Comparison of ENCODE assay signal across 14 cellular contexts in the genomic region with DNA sequence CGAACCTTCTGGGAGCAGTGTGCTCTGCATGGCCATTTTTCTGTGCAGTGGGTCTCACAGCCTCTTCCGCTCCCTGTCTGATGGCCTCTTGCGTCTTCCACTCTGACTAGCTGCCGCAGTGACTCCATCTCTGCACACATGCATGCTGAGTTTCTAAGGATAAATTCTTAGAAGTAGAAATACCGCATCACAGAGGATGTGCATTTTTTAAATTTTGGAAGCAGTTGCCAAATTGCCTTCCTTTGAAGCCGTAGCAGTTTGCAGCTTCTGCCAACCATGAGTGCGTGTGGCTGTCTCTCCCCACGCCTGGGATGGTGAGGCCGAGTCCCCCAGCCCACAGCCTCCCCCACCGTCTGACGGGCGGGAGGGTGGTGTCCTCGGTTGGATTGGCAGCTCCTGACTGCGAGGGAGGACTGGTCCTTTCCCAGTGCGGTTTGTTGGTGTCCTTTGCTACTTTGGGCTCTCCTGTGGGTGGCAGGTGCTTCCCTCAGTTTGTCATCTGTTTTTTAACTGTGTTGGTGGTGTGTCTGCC. TPM values are rescaled to one million over a fixed set of nuclear protein-coding genes. Genes with fewer than 3 reads are reported as not detected.
DNase-seq lines count a peak whose midpoint lies in the region; ATAC-seq, FAIRE-seq and TF ChIP-seq lines count a peak whose summit lies in the region.
"Had no signal": no experiment of that assay in that cellular context is flagged by ENCODE, and none has a peak within 500 bp of the region (broad histone marks: within the 10 kb centered on the region; RNA-seq: fewer than 3 reads in every experiment).

No MANE protein-coding gene starts in this region.

- in situ Hi-C loops in K562 (cut with MboI): no loop called here

- H3K4me3 ChIP-seq in K562: no peak overlapping the region
- H3K4me3 ChIP-seq: adrenal gland had no signal

- DNase-seq in AG08396 (ENCODE audit: low spot score): peak; percentile 65
- no peak for DNase-seq in HFFc6
- DNase-seq in K562 (ENCODE audit: extremely low read depth in 1 of 4, low spot score in 3 of 4): no peak
- DNase-seq in nephron progenitor cell: no peak
- no peak for DNase-seq in glomerular visceral epithelial cell (ENCODE audit: extremely low spot score)
- DNase-seq: activated T-cell treated with anti-CD3 and anti-CD28 coated beads, Interleukin-2, amount 50 U/mL, for 1 hour; AML-193; naive thymus-derived CD4-positive, alpha-beta T cell; NCI-H1930 had no signal

- no peak overlapping the region for H3K4me2 ChIP-seq in K562 (ENCODE audit: insufficient read depth, low read length)

- H3K36me3 Mint-ChIP-seq in HFFc6 (ENCODE audit: low read depth) (peaks cover 2% of the 10 kb centered on the region; the same call in 1 of the 2 replicates), nephron progenitor cell (ENCODE audit: low read depth) (peaks cover 2% of the 10 kb centered on the region)

- H3K27me3 ChIP-seq in K562 (ENCODE audit: control insufficient read depth in 2 of 2, insufficient read depth in 2 of 2, low read length in 2 of 2): no peaks in the 10 kb centered on the region
- H3K27me3 ChIP-seq: adrenal gland had no signal

- TF ChIP-seq EP300 in K562 (IDR thresholded peaks at IDR 0.05; ENCODE audit: low read length): no peak

- no peak for FAIRE-seq in K562 (lab: Jason Lieb, UNC)

- TF ChIP-seq CTCF in HFFc6 (IDR thresholded peaks at IDR 0.05): no peak
- TF ChIP-seq CTCF in K562 (IDR thresholded peaks at IDR 0.05 in 2 of 3, conservative IDR thresholded peaks at IDR 0.05 in 1 of 3; ENCODE audit: insufficient read depth in 2 of 3, low read depth in 1 of 3, low read length in 3 of 3): no peak
- no peak for TF ChIP-seq CTCF in nephron progenitor cell (IDR thresholded peaks at IDR 0.05)

- POLR2A ChIA-PET in K562 (lab: Yijun Ruan, JAX): interaction anchor here (0.6 to 2.0 kb wide), 3 partner anchors 12 to 36 kb away, joined by 3 to 6 read pairs (median 3); partner anchors contain the start of gene DOHH

- CTCF ChIA-PET in K562 (lab: Yijun Ruan, JAX; ENCODE audit: low intra/inter-chr PET ratio): interaction anchor here (0.6 kb wide), 1 partner anchor 21 kb away, joined by 3 read pairs; no protein-coding TSS in a partner anchor

- no peak for TF ChIP-seq POLR2A in K562 (conservative IDR thresholded peaks at IDR 0.05)

- H3K4me3 Mint-ChIP-seq in HFFc6: no peak overlapping the region
- H3K4me3 Mint-ChIP-seq in nephron progenitor cell: no peak overlapping the region

- intact Hi-C loops in K562 (cut with micrococcal nuclease): no loop called here

- H3K9me1 ChIP-seq in K562 (ENCODE audit: control insufficient read depth, insufficient read depth, low read length): peaks cover 8% of the 10 kb centered on the region

- no peak overlapping the region for H3K9ac ChIP-seq in K562 (ENCODE audit: insufficient read depth in 1 of 2, low read depth in 2 of 2, low read length in 2 of 2)

- no peaks in the 10 kb centered on the region for H3K9me3 ChIP-seq in K562 (replicated peaks; ENCODE audit: control insufficient read depth, insufficient read depth, low read depth, low read length)
- H3K9me3 ChIP-seq: adrenal gland had no signal

- H3K4me1 Mint-ChIP-seq in HFFc6 (ENCODE audit: low read depth) (peaks cover 24% of the 10 kb centered on the region), nephron progenitor cell (peaks cover 57% of the 10 kb centered on the region)

- H3K27me3 Mint-ChIP-seq in HFFc6 (ENCODE audit: insufficient read depth): no peaks in the 10 kb centered on the region
- no peaks in the 10 kb centered on the region for H3K27me3 Mint-ChIP-seq in nephron progenitor cell (ENCODE audit: low read depth, poor library complexity)
- H3K27me3 Mint-ChIP-seq: naive thymus-derived CD4-positive, alpha-beta T cell had no signal

- H2AFZ ChIP-seq in K562 (ENCODE audit: low read depth, low read length): no peak overlapping the region

- no TSS peak for BruUV-seq in K562 (replicated peaks; lab: Mats Ljungman, UMichigan)

- H3K36me3 ChIP-seq in K562 (ENCODE audit: control insufficient read depth, insufficient read depth, low read length): peaks cover 22% of the 10 kb centered on the region; the same call in 1 of the 3 replicates

- H3K27ac Mint-ChIP-seq in HFFc6 (peak overlapping the region; percentile 46; the same call in 1 of the 2 replicates), nephron progenitor cell (peak overlapping the region; percentile 74)

- H3K9me3 Mint-ChIP-seq in HFFc6: no peaks in the 10 kb centered on the region
- no peaks in the 10 kb centered on the region for H3K9me3 Mint-ChIP-seq in nephron progenitor cell
- H3K9me3 Mint-ChIP-seq: naive thymus-derived CD4-positive, alpha-beta T cell had no signal

- WGBS in K562 (ENCODE audit: insufficient coverage, low coverage, missing lambda C conversion rate): 72% methylated on average over 14 of the region's 15 CpGs

- ATAC-seq in K562 (no peak), HG03139 (IDR thresholded peaks at IDR 0.05; ENCODE audit: unreplicated experiment) (no peak), HG03520 (IDR thresholded peaks at IDR 0.05; ENCODE audit: unreplicated experiment) (no peak), HG02763 (IDR thresholded peaks at IDR 0.05; ENCODE audit: unreplicated experiment) (no peak)

- peaks cover 11 to 76% of the 10 kb centered on the region in 2 experiments for H3K4me1 ChIP-seq in K562 (replicated peaks in 1 of 2; ENCODE audit: control insufficient read depth in 2 of 2, insufficient read depth in 2 of 2, low read length in 2 of 2)

- H3K79me2 ChIP-seq in K562 (ENCODE audit: control insufficient read depth, insufficient read depth, low read length): peaks cover 76% of the 10 kb centered on the region

- peaks cover 46% of the 10 kb centered on the region for H4K20me1 ChIP-seq in K562 (replicated peaks; ENCODE audit: control insufficient read depth, insufficient read depth, low read length)

- no peak for TF ChIP-seq RAD21 in K562 (CRISPR knock-in tag; conservative IDR thresholded peaks at IDR 0.05 in 1 of 2, IDR thresholded peaks at IDR 0.05 in 1 of 2)

- H3K27ac ChIP-seq in K562 (ENCODE audit: extremely low read depth, low read depth, low read length): no peak overlapping the region

RNA-seq across cellular contexts. Expression of gene FZR1, which starts 9.8 kb away (rescaled TPM):
- 10 to 100 TPM; 43.9 to 56.8 (median 46.0) TPM for total RNA-seq in HFFc6 (2021; fragmentation: NEBNext Ultra II Directional; extraction: Animal tissue kit (Norgen Biotek cat#: 25700))
- 50.6 and 186 TPM in 2 replicates for total RNA-seq in K562 (2011; cell fraction: chromatin; rRNA removed; ENCODE audit: low replicate concordance)
- total RNA-seq in K562 (2011; cell fraction: nucleolus; rRNA removed): 95.1 and 105 TPM in 2 replicates
- total RNA-seq in K562 (2011; cell fraction: nucleoplasm; rRNA removed): 50.0 and 65.9 TPM in 2 replicates
- 24.1 and 42.2 TPM in 2 replicates for total RNA-seq in K562 (2014; rRNA removed)
- 5.0 and 5.7 TPM in 2 replicates for total RNA-seq in K562 (2014; rRNA removed; fragmentation: Illumina TruSeq; extraction: Trizol)
- 18.0 and 22.3 TPM in 2 replicates for total RNA-seq in K562 (2015; rRNA removed; fragmentation: Illumina TruSeq; extraction: Trizol)
- 45.4 and 48.0 TPM in 2 replicates for total RNA-seq in K562 (2021)
- polyA plus RNA-seq in K562 (2011; rRNA removed): 22.2 and 37.4 TPM in 2 replicates
- polyA plus RNA-seq in K562 (2011; cell fraction: cytosol; rRNA removed): 18.2 and 33.8 TPM in 2 replicates
- 112 and 152 TPM in 2 replicates for polyA plus RNA-seq in K562 (2011; cell fraction: nucleus; rRNA removed)
- 39.8 and 40.4 TPM in 2 replicates for polyA plus RNA-seq in K562 (2012)
- polyA plus RNA-seq in K562 (2014; fragmentation: Illumina TruSeq; extraction: Trizol): 21.6 and 40.6 TPM in 2 replicates
- polyA plus RNA-seq in K562 (2014; fragmentation: Nextera tagmentation; extraction: Ambion mirVana): under 1 TPM; 0.18 to 0.28 TPM
- 23.6 and 30.6 TPM in 2 replicates for polyA plus RNA-seq in K562 (2014; rRNA removed)
- 6.9 and 8.2 TPM in 2 replicates for polyA minus RNA-seq in K562 (2011; rRNA and poly(A)+ RNA removed)
- polyA minus RNA-seq in K562 (2011; cell fraction: cytosol; rRNA and poly(A)+ RNA removed): 32.1 and 44.7 TPM in 2 replicates
- 18.8 and 33.2 TPM in 2 replicates for polyA minus RNA-seq in K562 (2011; cell fraction: nucleus; rRNA and poly(A)+ RNA removed)

RNA-seq across cellular contexts. Expression of gene DOHH, which starts 15.5 kb away (rescaled TPM):
- total RNA-seq in HFFc6 (2021; fragmentation: NEBNext Ultra II Directional; extraction: Animal tissue kit (Norgen Biotek cat#: 25700)): 10 to 100 TPM; 14.3 to 20.4 (median 17.0) TPM
- total RNA-seq in K562 (2011; cell fraction: chromatin; rRNA removed; ENCODE audit: low replicate concordance): 1.7 and 7.3 TPM in 2 replicates
- 15.4 and 16.5 TPM in 2 replicates for total RNA-seq in K562 (2011; cell fraction: nucleolus; rRNA removed)
- total RNA-seq in K562 (2011; cell fraction: nucleoplasm; rRNA removed): 6.7 and 6.9 TPM in 2 replicates
- 47.2 and 58.7 TPM in 2 replicates for total RNA-seq in K562 (2014; rRNA removed)
- total RNA-seq in K562 (2014; rRNA removed; fragmentation: Illumina TruSeq; extraction: Trizol): 1.1 and 1.8 TPM in 2 replicates
- total RNA-seq in K562 (2015; rRNA removed; fragmentation: Illumina TruSeq; extraction: Trizol): 10.4 and 10.6 TPM in 2 replicates
- total RNA-seq in K562 (2021): 21.4 and 31.0 TPM in 2 replicates
- 5.1 and 6.3 TPM in 2 replicates for polyA plus RNA-seq in K562 (2011; rRNA removed)
- 7.6 and 28.6 TPM in 2 replicates for polyA plus RNA-seq in K562 (2011; cell fraction: cytosol; rRNA removed)
- 4.8 and 12.7 TPM in 2 replicates for polyA plus RNA-seq in K562 (2011; cell fraction: nucleus; rRNA removed)
- 15.9 and 28.3 TPM in 2 replicates for polyA plus RNA-seq in K562 (2012)
- polyA plus RNA-seq in K562 (2014; fragmentation: Illumina TruSeq; extraction: Trizol): 1.2 and 8.2 TPM in 2 replicates
- under 1 TPM; 0.14 to 0.15 TPM for polyA plus RNA-seq in K562 (2014; fragmentation: Nextera tagmentation; extraction: Ambion mirVana)
- polyA plus RNA-seq in K562 (2014; rRNA removed): 31.2 and 32.8 TPM in 2 replicates
- 1.1 and 2.0 TPM in 2 replicates for polyA minus RNA-seq in K562 (2011; rRNA and poly(A)+ RNA removed)
- 10.9 and 15.2 TPM in 2 replicates for polyA minus RNA-seq in K562 (2011; cell fraction: cytosol; rRNA and poly(A)+ RNA removed)
- polyA minus RNA-seq in K562 (2011; cell fraction: nucleus; rRNA and poly(A)+ RNA removed): 5.5 and 6.3 TPM in 2 replicates

RNA-seq across cellular contexts. Expression of gene TEKTIP1, which starts 23.0 kb away (rescaled TPM):
- total RNA-seq in HFFc6 (2021; fragmentation: NEBNext Ultra II Directional; extraction: Animal tissue kit (Norgen Biotek cat#: 25700)): under 1 TPM in 5 of 6 experiments, not detected in 1; 0.25 to 0.51 (median 0.46) TPM
- not detected in 2 replicates for total RNA-seq in K562 (2011; cell fraction: chromatin; rRNA removed; ENCODE audit: low replicate concordance)
- not detected in 2 replicates for total RNA-seq in K562 (2011; cell fraction: nucleolus; rRNA removed)
- not detected in 2 replicates for total RNA-seq in K562 (2011; cell fraction: nucleoplasm; rRNA removed)
- total RNA-seq in K562 (2014; rRNA removed) (not detected in 2 replicates), K562 (2014; rRNA removed; fragmentation: Illumina TruSeq; extraction: Trizol) (not detected in 2 replicates), K562 (2015; rRNA removed; fragmentation: Illumina TruSeq; extraction: Trizol) (0.26 TPM in 1 of 2 replicates, not detected in the other), K562 (2021) (0.29 and 0.66 TPM in 2 replicates)
- polyA plus RNA-seq in K562 (2011; rRNA removed) (not detected in 2 replicates), K562 (2014; fragmentation: Illumina TruSeq; extraction: Trizol) (not detected in 2 replicates), K562 (2014; fragmentation: Nextera tagmentation; extraction: Ambion mirVana) (not detected), K562 (2014; rRNA removed) (not detected in 2 replicates)
- not detected in 2 replicates for polyA plus RNA-seq in K562 (2011; cell fraction: cytosol; rRNA removed)
- 0.53 TPM in 1 of 2 replicates, not detected in the other for polyA plus RNA-seq in K562 (2011; cell fraction: nucleus; rRNA removed)
- 0.44 and 0.68 TPM in 2 replicates for polyA plus RNA-seq in K562 (2012)
- polyA minus RNA-seq in K562 (2011; rRNA and poly(A)+ RNA removed): not detected in 2 replicates
- not detected in 2 replicates for polyA minus RNA-seq in K562 (2011; cell fraction: cytosol; rRNA and poly(A)+ RNA removed)
- polyA minus RNA-seq in K562 (2011; cell fraction: nucleus; rRNA and poly(A)+ RNA removed): not detected in 2 replicates
- polyA plus RNA-seq: naive thymus-derived CD4-positive, alpha-beta T cell had no signal

RNA-seq across cellular contexts. Expression of gene SMIM44, which starts 32.7 kb away (rescaled TPM):
- not detected for total RNA-seq in HFFc6 (2021; fragmentation: NEBNext Ultra II Directional; extraction: Animal tissue kit (Norgen Biotek cat#: 25700))
- not detected in 2 replicates for total RNA-seq in K562 (2011; cell fraction: chromatin; rRNA removed; ENCODE audit: low replicate concordance)
- not detected in 2 replicates for total RNA-seq in K562 (2011; cell fraction: nucleolus; rRNA removed)
- total RNA-seq in K562 (2011; cell fraction: nucleoplasm; rRNA removed): not detected in 2 replicates
- total RNA-seq in K562 (2014; rRNA removed): not detected in 2 replicates
- total RNA-seq in K562 (2014; rRNA removed; fragmentation: Illumina TruSeq; extraction: Trizol): not detected in 2 replicates
- not detected in 2 replicates for total RNA-seq in K562 (2015; rRNA removed; fragmentation: Illumina TruSeq; extraction: Trizol)
- not detected in 2 replicates for total RNA-seq in K562 (2021)
- not detected in 2 replicates for polyA plus RNA-seq in K562 (2011; rRNA removed)
- polyA plus RNA-seq in K562 (2011; cell fraction: cytosol; rRNA removed): not detected in 2 replicates
- not detected in 2 replicates for polyA plus RNA-seq in K562 (2011; cell fraction: nucleus; rRNA removed)
- not detected in 2 replicates for polyA plus RNA-seq in K562 (2012)
- polyA plus RNA-seq in K562 (2014; fragmentation: Illumina TruSeq; extraction: Trizol): not detected in 2 replicates
- not detected for polyA plus RNA-seq in K562 (2014; fragmentation: Nextera tagmentation; extraction: Ambion mirVana)
- not detected in 2 replicates for polyA plus RNA-seq in K562 (2014; rRNA removed)
- polyA minus RNA-seq in K562 (2011; rRNA and poly(A)+ RNA removed): not detected in 2 replicates
- polyA minus RNA-seq in K562 (2011; cell fraction: cytosol; rRNA and poly(A)+ RNA removed): not detected in 2 replicates
- not detected in 2 replicates for polyA minus RNA-seq in K562 (2011; cell fraction: nucleus; rRNA and poly(A)+ RNA removed)
- total RNA-seq: adrenal gland; lower leg skin; naive thymus-derived CD4-positive, alpha-beta T cell had no signal
- polyA plus RNA-seq: adrenal gland; naive thymus-derived CD4-positive, alpha-beta T cell had no signal

RNA-seq across cellular contexts. Expression of gene SMIM24, which starts 35.6 kb away (rescaled TPM):
- not detected for total RNA-seq in HFFc6 (2021; fragmentation: NEBNext Ultra II Directional; extraction: Animal tissue kit (Norgen Biotek cat#: 25700))
- total RNA-seq in K562 (2011; cell fraction: chromatin; rRNA removed; ENCODE audit: low replicate concordance): 2.1 and 3.1 TPM in 2 replicates
- 3.2 and 3.8 TPM in 2 replicates for total RNA-seq in K562 (2011; cell fraction: nucleolus; rRNA removed)
- 3.5 and 8.2 TPM in 2 replicates for total RNA-seq in K562 (2011; cell fraction: nucleoplasm; rRNA removed)
- total RNA-seq in K562 (2014; rRNA removed) (0.45 and 1.2 TPM in 2 replicates), K562 (2014; rRNA removed; fragmentation: Illumina TruSeq; extraction: Trizol) (0.73 and 1.1 TPM in 2 replicates), K562 (2015; rRNA removed; fragmentation: Illumina TruSeq; extraction: Trizol) (not detected in 2 replicates), K562 (2021) (1.1 and 1.4 TPM in 2 replicates)
- polyA plus RNA-seq in K562 (2011; rRNA removed) (12.3 and 12.9 TPM in 2 replicates), K562 (2014; fragmentation: Illumina TruSeq; extraction: Trizol) (2.9 and 3.0 TPM in 2 replicates), K562 (2014; fragmentation: Nextera tagmentation; extraction: Ambion mirVana) (1 to 10 TPM in 1 of 2 experiments, under 1 TPM in 1; 0.86 to 1.8 TPM), K562 (2014; rRNA removed) (0.77 and 1.6 TPM in 2 replicates)
- 9.2 and 18.1 TPM in 2 replicates for polyA plus RNA-seq in K562 (2011; cell fraction: cytosol; rRNA removed)
- 3.3 and 7.5 TPM in 2 replicates for polyA plus RNA-seq in K562 (2011; cell fraction: nucleus; rRNA removed)
- polyA plus RNA-seq in K562 (2012): 2.3 and 5.3 TPM in 2 replicates
- polyA minus RNA-seq in K562 (2011; rRNA and poly(A)+ RNA removed): 3.8 and 4.3 TPM in 2 replicates
- 2.2 and 5.2 TPM in 2 replicates for polyA minus RNA-seq in K562 (2011; cell fraction: cytosol; rRNA and poly(A)+ RNA removed)
- 1.7 TPM in 1 of 2 replicates, not detected in the other for polyA minus RNA-seq in K562 (2011; cell fraction: nucleus; rRNA and poly(A)+ RNA removed)
- polyA plus RNA-seq: naive thymus-derived CD4-positive, alpha-beta T cell had no signal
